Comparison of ENCODE assay signal across 8 cellular contexts in genomic region chr16:89037261-89038152, GRCh38. TPM values are rescaled to one million over a fixed set of nuclear protein-coding genes. Genes with fewer than 3 reads are reported as not detected.
DNase-seq lines count a peak whose midpoint lies in the region; ATAC-seq, FAIRE-seq and TF ChIP-seq lines count a peak whose summit lies in the region.

No MANE protein-coding gene starts in this region.

- H2BK15ac ChIP-seq in H1 (ENCODE audit: low read length), result no peak overlapping the region

- 73% methylated on average over 28 of the region's 30 CpGs; no CpG with 5 or more reads in 1 of the 2 experiments for WGBS in H1 (ENCODE audit: extremely low coverage in 1 of 2, insufficient coverage in 1 of 2, insufficient read length in 1 of 2, insufficient replicate concordance in 2 of 2, low coverage in 1 of 2, low lambda C conversion rate in 2 of 2, missing lambda C conversion rate in 1 of 2), 2 experiments

- no peak overlapping the region for H2AK5ac ChIP-seq in H1 (ENCODE audit: low read depth, low read length)

- H2BK20ac ChIP-seq in H1 (ENCODE audit: low read length), result no peak overlapping the region

- H4K8ac ChIP-seq in H1 (ENCODE audit: extremely low read depth, insufficient read depth, low read length), result no peak overlapping the region

- no peaks in the 10 kb centered on the region for H3K79me2 ChIP-seq in H1 (ENCODE audit: control insufficient read depth in 1 of 2, insufficient read depth in 2 of 2, low read length in 2 of 2)
- no peaks in the 10 kb centered on the region for H3K79me2 ChIP-seq in neural progenitor cell (ENCODE audit: low read depth)

- peak; percentile 66 for DNase-seq in GM13977 (ENCODE audit: low spot score)
- DNase-seq in RPMI7951 (ENCODE audit: low read depth), result peak; percentile 30
- DNase-seq in H1 (ENCODE audit: low read depth in 1 of 2, low spot score in 2 of 2), result peak; percentile 7 to 87
- DNase-seq in neural progenitor cell (ENCODE audit: low spot score), result peak; percentile 91
- DNase-seq in NCI-H1092 (lab: John Stamatoyannopoulos, UW), result no peak
- no peak for DNase-seq in NCI-H526 treated with DMSO at 0.1 percent for 48 hours (lab: John Stamatoyannopoulos, UW)

- peaks cover 11% of the 10 kb centered on the region for H3K27me3 Mint-ChIP-seq in neural progenitor cell (ENCODE audit: insufficient read depth, low read depth)

- H3K9ac ChIP-seq in H1 (replicated peaks in 1 of 4; ENCODE audit: extremely low read depth in 1 of 4, low read depth in 3 of 4, low read length in 3 of 4) (no peak overlapping the region), neural progenitor cell (no peak overlapping the region)

- in situ Hi-C loops in GM13977 (cut with MboI; ENCODE audit: low pct_unique_long_range_greater_than_20kb, low sequenced_read_pairs, unreplicated experiment), result no loop called here

- no peak for TF ChIP-seq EP300 in H1 (IDR thresholded peaks at IDR 0.05; ENCODE audit: borderline replicate concordance in 1 of 2, low read depth in 2 of 2, low read length in 2 of 2)

- H3K4me1 ChIP-seq in H1 (replicated peaks in 1 of 4; ENCODE audit: control insufficient read depth in 3 of 4, insufficient read depth in 4 of 4, low read length in 3 of 4) (peaks cover 0 to 12% (median 7%) of the 10 kb centered on the region in 4 experiments; a peak in 4 of 7 replicates), neural progenitor cell (peaks cover 9% of the 10 kb centered on the region)

- no peaks in the 10 kb centered on the region; the same call in 1 of the 2 replicates for H3K23me2 ChIP-seq in H1 (ENCODE audit: low read depth, low read length)

- no peak overlapping the region for H3K18ac ChIP-seq in H1 (ENCODE audit: extremely low read depth, low read length)

- POLR2A ChIA-PET in H1 (lab: Charles Lee; ENCODE audit: partially characterized antibody), result interaction anchor here (0.6 kb wide), 1 partner anchor 49 kb away, joined by 4 read pairs; no protein-coding TSS in a partner anchor

- CTCF ChIA-PET in H1 (lab: Charles Lee; ENCODE audit: partially characterized antibody), result interaction anchor here (0.9 to 1.0 kb wide), 4 partner anchors 10 to 67 kb away, joined by 3 read pairs; no protein-coding TSS in a partner anchor

- no peaks in the 10 kb centered on the region for H3K79me1 ChIP-seq in H1 (ENCODE audit: low read depth, low read length)

- no peak overlapping the region for H2BK120ac ChIP-seq in H1 (replicated peaks; ENCODE audit: low read depth, low read length)

- ATAC-seq in GM18520 (IDR thresholded peaks at IDR 0.05; ENCODE audit: unreplicated experiment) (no peak), HG03378 (IDR thresholded peaks at IDR 0.05; ENCODE audit: unreplicated experiment) (no peak)

- H3K36me3 Mint-ChIP-seq in neural progenitor cell, result no peaks in the 10 kb centered on the region

- no peak overlapping the region for H2AFZ ChIP-seq in H1 (ENCODE audit: low read length)
- no peak overlapping the region for H2AFZ ChIP-seq in neural progenitor cell (replicated peaks)

- peaks cover 4% of the 10 kb centered on the region for H3F3A ChIP-seq in neural progenitor cell (ENCODE audit: low read depth)

- TF ChIP-seq CTCF in GM13977 (IDR thresholded peaks at IDR 0.05; ENCODE audit: extremely low read depth, insufficient read depth, missing control alignments) (no peak), H1 (IDR thresholded peaks at IDR 0.05; ENCODE audit: control extremely low read depth in 1 of 3, insufficient read depth in 1 of 3, low read depth in 1 of 3, low read length in 3 of 3) (no peak), neural progenitor cell (IDR thresholded peaks at IDR 0.05) (no peak)

- TF ChIP-seq POLR2A in H1 (IDR thresholded peaks at IDR 0.05; ENCODE audit: control extremely low read depth in 1 of 2, low read depth in 2 of 2, low read length in 2 of 2), result no peak

- H3K4me3 ChIP-seq in H1 (ENCODE audit: extremely low read depth in 1 of 4, insufficient read depth in 2 of 4, low read depth in 3 of 4, low read length in 4 of 4) (no peak overlapping the region), neural progenitor cell (no peak overlapping the region)

- H3K36me3 ChIP-seq in H1 (ENCODE audit: control insufficient read depth in 2 of 4, insufficient read depth in 4 of 4, low read length in 3 of 4) (no peaks in the 10 kb centered on the region), neural progenitor cell (no peaks in the 10 kb centered on the region)

- H3K4ac ChIP-seq in H1 (replicated peaks; ENCODE audit: insufficient read length, low read depth, low read length), result no peak overlapping the region

- no peak for FAIRE-seq in H1 (lab: Jason Lieb, UNC)

- H3K9me3 ChIP-seq in H1 (ENCODE audit: insufficient read depth in 2 of 2, low read depth in 1 of 2, low read length in 1 of 2) (no peaks in the 10 kb centered on the region), neural progenitor cell (ENCODE audit: low read depth) (no peaks in the 10 kb centered on the region)

- peaks cover 18% of the 10 kb centered on the region for H3K4me1 Mint-ChIP-seq in neural progenitor cell

- H3K27me3 ChIP-seq in H1 (replicated peaks in 1 of 4; ENCODE audit: control insufficient read depth in 3 of 4, extremely low read depth in 1 of 4, insufficient read depth in 3 of 4, low read length in 3 of 4) (no peaks in the 10 kb centered on the region), neural progenitor cell (peaks cover 6% of the 10 kb centered on the region)

- no peak overlapping the region for H3K14ac ChIP-seq in H1 (ENCODE audit: insufficient read length)

- H3K4me2 ChIP-seq in H1 (ENCODE audit: insufficient read depth in 1 of 2, low read depth in 2 of 2, low read length in 2 of 2), result no peak overlapping the region
- H3K4me2 ChIP-seq in neural progenitor cell, result no peak overlapping the region

- H3K23ac ChIP-seq in H1 (ENCODE audit: insufficient read length), result no peak overlapping the region

- peak overlapping the region; percentile 49 for H3K4me3 Mint-ChIP-seq in neural progenitor cell

- no peak overlapping the region for H3K27ac Mint-ChIP-seq in neural progenitor cell

- H4K91ac ChIP-seq in H1 (replicated peaks; ENCODE audit: insufficient read length, low read length), result no peak overlapping the region

- TF ChIP-seq RAD21 in H1 (IDR thresholded peaks at IDR 0.05 in 1 of 2, conservative IDR thresholded peaks at IDR 0.05 in 1 of 2; ENCODE audit: low read depth in 2 of 2, low read length in 2 of 2), result peak in 1 of 2 experiments; percentile 26; a peak in 2 of 4 replicates

- H3K27ac ChIP-seq in H1 (ENCODE audit: low read depth, low read length), result no peak overlapping the region
- no peak overlapping the region for H3K27ac ChIP-seq in neural progenitor cell

- H2BK12ac ChIP-seq in H1 (ENCODE audit: low read depth, low read length), result no peak overlapping the region

- no peaks in the 10 kb centered on the region for H3K9me3 Mint-ChIP-seq in neural progenitor cell

- H4K20me1 ChIP-seq in H1 (replicated peaks in 1 of 2; ENCODE audit: control insufficient read depth in 1 of 2, insufficient read depth in 2 of 2, low read length in 2 of 2) (peaks cover 0 to 2% of the 10 kb centered on the region in 2 experiments), neural progenitor cell (ENCODE audit: low read depth) (peaks cover 16% of the 10 kb centered on the region)

- no peak overlapping the region for H2BK5ac ChIP-seq in H1 (ENCODE audit: low read depth, low read length)

- H4K5ac ChIP-seq in H1 (ENCODE audit: insufficient read length, low read depth, low read length), result no peak overlapping the region

- no peak overlapping the region for H3K56ac ChIP-seq in H1 (replicated peaks; ENCODE audit: insufficient read length, low read depth, low read length)

RNA-seq across cellular contexts. Expression of gene ACSF3, which starts 56.1 kb away (rescaled TPM):
- total RNA-seq in RPMI7951 (2014; rRNA removed; shearing (Covaris generic)), result 10.8 and 12.8 TPM in 2 replicates
- total RNA-seq in H1 (2021; fragmentation: NEBNext Ultra II Directional; extraction: Animal tissue kit (Norgen Biotek cat#: 25700)), result 22.9 and 27.0 TPM in 2 replicates
- polyA plus RNA-seq in H1 (2011; rRNA removed), result 15.6 and 23.6 TPM in 2 replicates
- polyA plus RNA-seq in H1 (2011; cell fraction: cytosol; rRNA removed), result 19.6 TPM
- 33.2 TPM for polyA plus RNA-seq in H1 (2011; cell fraction: nucleus; rRNA removed)
- 12.0 to 21.9 TPM (median 18.2 TPM) in 4 replicates for polyA plus RNA-seq in H1 (2012, experiment 1 of 2)
- polyA plus RNA-seq in H1 (2012, experiment 2 of 2), result 14.4 TPM
- 11.6 TPM for polyA plus RNA-seq in H1 (2013, experiment 1 of 2)
- 10.5 TPM for polyA plus RNA-seq in H1 (2013, experiment 2 of 2)
- 10.0 and 20.1 TPM in 2 replicates for polyA minus RNA-seq in H1 (2011; rRNA and poly(A)+ RNA removed)
- 22.5 TPM for polyA minus RNA-seq in H1 (2011; cell fraction: cytosol; rRNA and poly(A)+ RNA removed)
- 26.1 TPM for polyA minus RNA-seq in H1 (2011; cell fraction: nucleus; rRNA and poly(A)+ RNA removed)
- total RNA-seq in neural progenitor cell (ENCODE audit: low replicate concordance), result 14.5 and 25.9 TPM in 2 replicates

Comparison
In these comparisons a context has a peak if more than half of its experiments do, and no peak if none do; other contexts are left out.
1. DNase-seq: peak in GM13977 (single experiment), RPMI7951 (single experiment), H1 (2 of 2) and neural progenitor cell (single experiment); none in NCI-H1092 (single experiment) and NCI-H526 treated with DMSO at 0.1 percent for 48 hours (single experiment).